1 cellular context compared by ENCODE assay signal in genomic region chr6:149482542-149483261, GRCh38.
TF ChIP-seq lines count a peak whose summit lies in the region.

No MANE protein-coding gene starts in this region.

TF ChIP-seq in GM12878, 131 proteins besides CTCF, POLR2A, EP300 and RAD21 (continued from another document and continues in another):
- TF ChIP-seq CEBPZ (IDR thresholded peaks at IDR 0.05; ENCODE audit: low read depth, low read length) = no peak
- TF ChIP-seq CHD4 (IDR thresholded peaks at IDR 0.05) = no peak
- TF ChIP-seq CUX1 (IDR thresholded peaks at IDR 0.05; ENCODE audit: insufficient replicate concordance, low read depth, low read length) = no peak
- no peak for TF ChIP-seq NR2C2 (IDR thresholded peaks at IDR 0.05; ENCODE audit: borderline replicate concordance, control insufficient read depth, insufficient read length, low read depth)
- TF ChIP-seq ASH2L (IDR thresholded peaks at IDR 0.05; ENCODE audit: borderline replicate concordance, low read depth) = no peak
- TF ChIP-seq POLR2AphosphoS5 (IDR thresholded peaks at IDR 0.05; ENCODE audit: low read length) = peak; percentile 62
- TF ChIP-seq MLLT1 (IDR thresholded peaks at IDR 0.05) = 0 out of 2 replicates have a peak, but pooled peaks have one; percentile 12
- no peak for TF ChIP-seq MTA3 (IDR thresholded peaks at IDR 0.05; ENCODE audit: borderline replicate concordance, low read length)
- no peak for TF ChIP-seq SP1 (IDR thresholded peaks at IDR 0.05; ENCODE audit: low read depth, low read length)
- no peak for TF ChIP-seq CEBPB (IDR thresholded peaks at IDR 0.05; ENCODE audit: borderline replicate concordance in 1 of 2, low read depth in 2 of 2, low read length in 2 of 2)
- no peak for TF ChIP-seq NFIC (IDR thresholded peaks at IDR 0.05; ENCODE audit: low read depth, low read length)
- TF ChIP-seq ESRRA (IDR thresholded peaks at IDR 0.05; ENCODE audit: low read length) = no peak
- no peak for TF ChIP-seq BCL11A (IDR thresholded peaks at IDR 0.05; ENCODE audit: low read depth, low read length)
- TF ChIP-seq IRF4 (IDR thresholded peaks at IDR 0.05; ENCODE audit: low read depth, low read length) = no peak
- no peak for TF ChIP-seq STAT3 (IDR thresholded peaks at IDR 0.05; ENCODE audit: low read depth, low read length)
- TF ChIP-seq BCLAF1 (IDR thresholded peaks at IDR 0.05) = no peak
- no peak for TF ChIP-seq EGR1 (IDR thresholded peaks at IDR 0.05; ENCODE audit: borderline replicate concordance in 1 of 2, low read depth in 2 of 2, low read length in 2 of 2)
- no peak for TF ChIP-seq ATF3 (IDR thresholded peaks at IDR 0.05; ENCODE audit: borderline replicate concordance, extremely low read depth, low read depth, low read length)
- no peak for TF ChIP-seq ZNF207 (IDR thresholded peaks at IDR 0.05; ENCODE audit: borderline replicate concordance)
- no peak for TF ChIP-seq FOXK2 (IDR thresholded peaks at IDR 0.05)
- TF ChIP-seq ZBTB4 (CRISPR knock-in tag; IDR thresholded peaks at IDR 0.05) = no peak
- no peak for TF ChIP-seq RCOR1 (conservative IDR thresholded peaks at IDR 0.05; ENCODE audit: low read depth, low read length)
- TF ChIP-seq IRF5 (IDR thresholded peaks at IDR 0.05; ENCODE audit: borderline replicate concordance) = no peak
- no peak for TF ChIP-seq HCFC1 (IDR thresholded peaks at IDR 0.05; ENCODE audit: low read length)
- no peak for TF ChIP-seq ZNF274 (IDR thresholded peaks at IDR 0.05; ENCODE audit: insufficient read depth, insufficient read length)
- TF ChIP-seq HDAC6 (IDR thresholded peaks at IDR 0.05; ENCODE audit: unreplicated experiment) = no peak
- no peak for TF ChIP-seq POU2F2 (IDR thresholded peaks at IDR 0.05; ENCODE audit: borderline replicate concordance, low read depth, low read length)
- TF ChIP-seq SREBF2 (IDR thresholded peaks at IDR 0.05; ENCODE audit: low read length) = no peak
- TF ChIP-seq CBFB (IDR thresholded peaks at IDR 0.05; ENCODE audit: low read depth) = no peak
- no peak for TF ChIP-seq TBL1XR1 (IDR thresholded peaks at IDR 0.05; ENCODE audit: low read depth, low read length)
- TF ChIP-seq USF1 (IDR thresholded peaks at IDR 0.05; ENCODE audit: borderline replicate concordance, extremely low read length, insufficient read depth, low read depth, low read length) = no peak
- no peak for TF ChIP-seq SMAD5 (IDR thresholded peaks at IDR 0.05; ENCODE audit: low read depth)
- TF ChIP-seq USF2 (IDR thresholded peaks at IDR 0.05; ENCODE audit: borderline replicate concordance, low read depth, low read length) = no peak
- no peak for TF ChIP-seq PML (IDR thresholded peaks at IDR 0.05; ENCODE audit: low read length)
- no peak for TF ChIP-seq ATF7 (IDR thresholded peaks at IDR 0.05; ENCODE audit: low read depth)
- TF ChIP-seq RELB (IDR thresholded peaks at IDR 0.05; ENCODE audit: low read depth) = peak; percentile 46; the same call in 1 of the 2 replicates
- no peak for TF ChIP-seq EZH2 (IDR thresholded peaks at IDR 0.05; ENCODE audit: borderline replicate concordance, control insufficient read depth, low read depth, low read length)
- peak; percentile 87 for TF ChIP-seq SPI1 (IDR thresholded peaks at IDR 0.05; ENCODE audit: borderline replicate concordance, insufficient read depth, low read depth, low read length)
